8 cellular contexts compared by ENCODE assay signal in the genomic region with DNA sequence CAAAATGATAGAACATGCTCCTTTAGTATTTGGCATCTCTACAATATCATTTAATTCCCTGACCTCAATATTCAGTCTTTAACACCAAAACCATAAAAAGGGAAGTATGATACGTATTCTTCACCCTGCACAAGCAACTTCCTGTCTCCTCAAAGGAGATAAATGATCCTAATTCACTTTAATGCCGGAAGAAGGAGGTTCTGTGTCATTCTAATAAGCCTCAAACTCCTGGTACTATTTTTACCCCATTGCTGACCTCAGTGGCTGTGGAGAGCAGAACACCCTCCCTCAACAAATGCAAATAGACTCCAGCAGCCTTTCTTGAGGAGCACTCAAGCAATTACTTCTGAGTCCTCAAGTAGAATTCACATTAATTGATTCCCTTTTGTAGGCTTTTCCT.
DNase-seq lines count a peak whose midpoint lies in the region; ATAC-seq and TF ChIP-seq lines count a peak whose summit lies in the region.

No MANE protein-coding gene starts in this region.

- intact Hi-C loops in posterior vena cava (cut with DNase I), result no loop called here

- H3K4me3 ChIP-seq in fibroblast of pulmonary artery (replicated peaks; ENCODE audit: low read depth, low read length), result no peak overlapping the region

- ATAC-seq in GM18498 (IDR thresholded peaks at IDR 0.05; ENCODE audit: unreplicated experiment) (peak; percentile 96), GM21723 (IDR thresholded peaks at IDR 0.05; ENCODE audit: unreplicated experiment) (peak; percentile 98)

- DNase-seq in KG1 (lab: John Stamatoyannopoulos, UW) (peak; percentile 37), fibroblast of pulmonary artery (ENCODE audit: low read depth) (peak; percentile 17), posterior vena cava (ENCODE audit: low spot score) (no peak), SHP77 treated with DMSO at 0.1 percent for 48 hours (lab: John Stamatoyannopoulos, UW) (no peak), DMS53 treated with DMSO at 0.1 percent for 48 hours (lab: John Stamatoyannopoulos, UW; ENCODE audit: unreplicated experiment) (no peak), NCI-H226 (no peak)

- TF ChIP-seq CTCF in fibroblast of pulmonary artery (IDR thresholded peaks at IDR 0.05; ENCODE audit: low read length, missing control alignments), result no peak

Comparison
In these comparisons a context has a peak if more than half of its experiments do, and no peak if none do; other contexts are left out.
1. DNase-seq: peak in KG1 (single experiment) and fibroblast of pulmonary artery (single experiment); none in posterior vena cava (single experiment), SHP77 treated with DMSO at 0.1 percent for 48 hours (single experiment), DMS53 treated with DMSO at 0.1 percent for 48 hours (single experiment) and NCI-H226 (single experiment).